10 cellular contexts compared by ENCODE assay signal in genomic region chr14:68951800-68952540, GRCh38. TPM values are rescaled to one million over a fixed set of nuclear protein-coding genes. Genes with fewer than 3 reads are reported as not detected.
DNase-seq lines count a peak whose midpoint lies in the region; ATAC-seq lines count a peak whose summit lies in the region.
"Had no signal": no experiment of that assay in that cellular context is flagged by ENCODE, and none has a peak within 500 bp of the region (broad histone marks: within the 10 kb centered on the region; RNA-seq: fewer than 3 reads in every experiment).

No MANE protein-coding gene starts in this region.

- no peaks in the 10 kb centered on the region for H3K9me3 Mint-ChIP-seq in activated naive CD4-positive, alpha-beta T cell treated with anti-CD3 and anti-CD28 coated beads, Interleukin-2, amount 50 U/mL, for 72 hours
- no peaks in the 10 kb centered on the region for H3K9me3 Mint-ChIP-seq in activated naive CD4-positive, alpha-beta T cell treated with anti-CD3 and anti-CD28 coated beads, Interleukin-2, amount 10 ng/mL, durations not matched to agents 7 days and 5 days
- no peaks in the 10 kb centered on the region for H3K9me3 Mint-ChIP-seq in naive thymus-derived CD8-positive, alpha-beta T cell
- H3K9me3 Mint-ChIP-seq in activated CD4-positive, alpha-beta T cell treated with anti-CD3 and anti-CD28 coated beads, Interleukin-2, amount 10 ng/mL, durations not matched to agents 24 days and 14 days, result no peaks in the 10 kb centered on the region

- H3K4me1 ChIP-seq in esophagus (ENCODE audit: control insufficient read depth in 2 of 2, insufficient read depth in 2 of 2, low read length in 1 of 2) (peaks cover 7 to 34% of the 10 kb centered on the region in 2 donors), aorta (ENCODE audit: control insufficient read depth in 1 of 2, insufficient read depth in 2 of 2, low read length in 2 of 2) (peaks cover 4 to 8% of the 10 kb centered on the region in 2 donors)

- CTCF ChIA-PET in activated naive CD4-positive, alpha-beta T cell treated with anti-CD3 and anti-CD28 coated beads, Interleukin-2, amount 10 ng/mL, durations not matched to agents 7 days and 5 days (lab: Charles Lee), result interaction anchor here (1.0 kb wide), 1 partner anchor 41 kb away, joined by 3 read pairs; no protein-coding TSS in a partner anchor

- no peak for ATAC-seq in activated naive CD4-positive, alpha-beta T cell treated with anti-CD3 and anti-CD28 coated beads, Interleukin-2, amount 50 U/mL, for 72 hours
- ATAC-seq in naive thymus-derived CD8-positive, alpha-beta T cell, result no peak
- ATAC-seq in aorta (ENCODE audit: low FRiP score) (peak; percentile 6), HG02610 (IDR thresholded peaks at IDR 0.05; ENCODE audit: unreplicated experiment) (no peak)

- H3K4me3 ChIP-seq in esophagus (ENCODE audit: low read depth in 1 of 2, low read length in 2 of 2) (no peak overlapping the region), aorta (ENCODE audit: low read length in 2 of 2) (no peak overlapping the region)

- H3K36me3 ChIP-seq in esophagus (ENCODE audit: control insufficient read depth in 2 of 2, insufficient read depth in 2 of 2, low read length in 1 of 2), result no peaks in the 10 kb centered on the region
- no peaks in the 10 kb centered on the region for H3K36me3 ChIP-seq in aorta (ENCODE audit: control insufficient read depth in 1 of 2, insufficient read depth in 2 of 2, low read length in 1 of 2)

- POLR2A ChIA-PET in naive thymus-derived CD8-positive, alpha-beta T cell (lab: Charles Lee), result interaction anchor here (0.6 to 27.2 kb wide), 4 partner anchors 11 to 1124 kb away, joined by 3 to 469 read pairs (median 224); partner anchors contain the start of gene ACTN1

- peaks cover 0 to 10% of the 10 kb centered on the region in 2 donors for H3K36me3 Mint-ChIP-seq in activated naive CD4-positive, alpha-beta T cell treated with anti-CD3 and anti-CD28 coated beads, Interleukin-2, amount 50 U/mL, for 72 hours
- peaks cover 9% of the 10 kb centered on the region for H3K36me3 Mint-ChIP-seq in activated naive CD4-positive, alpha-beta T cell treated with anti-CD3 and anti-CD28 coated beads, Interleukin-2, amount 10 ng/mL, durations not matched to agents 7 days and 5 days
- peaks cover 0 to 27% (median 0%) of the 10 kb centered on the region in 3 donors for H3K36me3 Mint-ChIP-seq in naive thymus-derived CD8-positive, alpha-beta T cell
- H3K36me3 Mint-ChIP-seq in activated CD4-positive, alpha-beta T cell treated with anti-CD3 and anti-CD28 coated beads, Interleukin-2, amount 10 ng/mL, durations not matched to agents 24 days and 14 days (ENCODE audit: low read depth), result peaks cover 4% of the 10 kb centered on the region

- no peak for DNase-seq in activated naive CD4-positive, alpha-beta T cell treated with anti-CD3 and anti-CD28 coated beads, Interleukin-2, amount 50 U/mL, for 72 hours (ENCODE audit: low spot score in 2 of 2)
- DNase-seq in activated naive CD4-positive, alpha-beta T cell treated with anti-CD3 and anti-CD28 coated beads, Interleukin-2, amount 10 ng/mL, durations not matched to agents 7 days and 5 days, result no peak
- no peak for DNase-seq in naive thymus-derived CD8-positive, alpha-beta T cell
- DNase-seq in aorta (peak in 1 of 2 donors; percentile 76), head of caudate nucleus (no peak)
- DNase-seq in activated CD4-positive, alpha-beta T cell treated with anti-CD3 and anti-CD28 coated beads, Interleukin-2, amount 10 ng/mL, durations not matched to agents 24 days and 14 days, result no peak
- DNase-seq: activated T-cell treated with anti-CD3 and anti-CD28 coated beads for 4 hours, NCI-H2029 treated with DMSO at 0.1 percent for 48 hours had no signal

- 42 to 45% methylated on average over 14 of the region's 14 CpGs for WGBS in esophagus, 2 donors
- 13 to 16% methylated on average over 14 of the region's 14 CpGs for WGBS in aorta, 2 donors

- H3K9me3 ChIP-seq in esophagus (ENCODE audit: control insufficient read depth in 2 of 2, insufficient read depth in 1 of 2, low read depth in 1 of 2, low read length in 1 of 2) (no peaks in the 10 kb centered on the region), aorta (ENCODE audit: control insufficient read depth, low read length) (no peaks in the 10 kb centered on the region)

- H3K27me3 ChIP-seq in esophagus (ENCODE audit: control insufficient read depth in 1 of 2, insufficient read depth in 2 of 2, low read length in 2 of 2), result no peaks in the 10 kb centered on the region
- no peaks in the 10 kb centered on the region for H3K27me3 ChIP-seq in aorta (ENCODE audit: control insufficient read depth in 1 of 2, insufficient read depth in 2 of 2, low read length in 1 of 2)

- H3K27ac Mint-ChIP-seq in activated naive CD4-positive, alpha-beta T cell treated with anti-CD3 and anti-CD28 coated beads, Interleukin-2, amount 50 U/mL, for 72 hours, result peak overlapping the region; percentile 59 to 87
- H3K27ac Mint-ChIP-seq in activated naive CD4-positive, alpha-beta T cell treated with anti-CD3 and anti-CD28 coated beads, Interleukin-2, amount 10 ng/mL, durations not matched to agents 7 days and 5 days, result no peak overlapping the region
- peak overlapping the region; percentile 92 to 100 (median 96) for H3K27ac Mint-ChIP-seq in naive thymus-derived CD8-positive, alpha-beta T cell
- H3K27ac Mint-ChIP-seq in activated CD4-positive, alpha-beta T cell treated with anti-CD3 and anti-CD28 coated beads, Interleukin-2, amount 10 ng/mL, durations not matched to agents 24 days and 14 days, result no peak overlapping the region

- intact Hi-C loops in aorta (cut with DNase I), result no loop called here
- intact Hi-C loops in activated CD4-positive, alpha-beta T cell treated with anti-CD3 and anti-CD28 coated beads, Interleukin-2, amount 10 ng/mL, durations not matched to agents 24 days and 14 days (cut with micrococcal nuclease), result no loop called here
- intact Hi-C loops in head of caudate nucleus (cut with DNase I), result no loop called here

- no peaks in the 10 kb centered on the region for H3K27me3 Mint-ChIP-seq in activated naive CD4-positive, alpha-beta T cell treated with anti-CD3 and anti-CD28 coated beads, Interleukin-2, amount 10 ng/mL, durations not matched to agents 7 days and 5 days
- H3K27me3 Mint-ChIP-seq in naive thymus-derived CD8-positive, alpha-beta T cell, result no peaks in the 10 kb centered on the region
- H3K27me3 Mint-ChIP-seq in activated CD4-positive, alpha-beta T cell treated with anti-CD3 and anti-CD28 coated beads, Interleukin-2, amount 10 ng/mL, durations not matched to agents 24 days and 14 days, result no peaks in the 10 kb centered on the region

- H3K4me3 Mint-ChIP-seq in activated naive CD4-positive, alpha-beta T cell treated with anti-CD3 and anti-CD28 coated beads, Interleukin-2, amount 10 ng/mL, durations not matched to agents 7 days and 5 days, result no peak overlapping the region
- H3K4me3 Mint-ChIP-seq in naive thymus-derived CD8-positive, alpha-beta T cell, result peak overlapping the region; percentile 63 to 90 (median 86)
- H3K4me3 Mint-ChIP-seq in activated CD4-positive, alpha-beta T cell treated with anti-CD3 and anti-CD28 coated beads, Interleukin-2, amount 10 ng/mL, durations not matched to agents 24 days and 14 days, result no peak overlapping the region

- H3K27ac ChIP-seq in esophagus (ENCODE audit: low read depth in 2 of 2, low read length in 1 of 2) (peak overlapping the region; percentile 76 to 97), aorta (ENCODE audit: low read depth in 1 of 2, low read length in 2 of 2) (peak overlapping the region; percentile 37 to 98)

- peaks cover 58% of the 10 kb centered on the region for H3K4me1 Mint-ChIP-seq in activated naive CD4-positive, alpha-beta T cell treated with anti-CD3 and anti-CD28 coated beads, Interleukin-2, amount 10 ng/mL, durations not matched to agents 7 days and 5 days
- peaks cover 59 to 94% (median 93%) of the 10 kb centered on the region in 4 donors for H3K4me1 Mint-ChIP-seq in naive thymus-derived CD8-positive, alpha-beta T cell
- H3K4me1 Mint-ChIP-seq in activated CD4-positive, alpha-beta T cell treated with anti-CD3 and anti-CD28 coated beads, Interleukin-2, amount 10 ng/mL, durations not matched to agents 24 days and 14 days, result peaks cover 25% of the 10 kb centered on the region

RNA-seq across cellular contexts. Expression of gene ACTN1, which starts 27.1 kb away (rescaled TPM):
- total RNA-seq in activated naive CD4-positive, alpha-beta T cell treated with anti-CD3 and anti-CD28 coated beads, Interleukin-2, amount 50 U/mL, for 72 hours, result 100 to 1,000 TPM; 106 to 120 TPM
- 10 to 100 TPM; 37.4 to 98.2 TPM for polyA plus RNA-seq in esophagus
- total RNA-seq in naive thymus-derived CD8-positive, alpha-beta T cell, result 100 to 1,000 TPM; 333 to 341 TPM
- polyA plus RNA-seq in naive thymus-derived CD8-positive, alpha-beta T cell, result 100 to 1,000 TPM; 144 to 436 (median 267) TPM
- 1,000 to 10,000 TPM in 1 of 2 donors, 100 to 1,000 TPM in 1; 883 to 1,590 TPM for total RNA-seq in aorta
- polyA plus RNA-seq in aorta, result 100 to 1,000 TPM in 1 of 2 donors, 10 to 100 TPM in 1; 82.0 to 378 TPM
- 44.9 and 52.6 TPM in 2 replicates for total RNA-seq in activated CD4-positive, alpha-beta T cell treated with anti-CD3 and anti-CD28 coated beads, Interleukin-2, amount 10 ng/mL, durations not matched to agents 24 days and 14 days

Comparison
In these comparisons a context has a peak if more than half of its experiments do, and no peak if none do; other contexts are left out.
1. H3K27ac Mint-ChIP-seq: peak in activated naive CD4-positive, alpha-beta T cell treated with anti-CD3 and anti-CD28 coated beads, Interleukin-2, amount 50 U/mL, for 72 hours (2 of 2) and naive thymus-derived CD8-positive, alpha-beta T cell (10 of 10); none in activated naive CD4-positive, alpha-beta T cell treated with anti-CD3 and anti-CD28 coated beads, Interleukin-2, amount 10 ng/mL, durations not matched to agents 7 days and 5 days (single experiment) and activated CD4-positive, alpha-beta T cell treated with anti-CD3 and anti-CD28 coated beads, Interleukin-2, amount 10 ng/mL, durations not matched to agents 24 days and 14 days (single experiment).
2. H3K4me3 Mint-ChIP-seq: peak in naive thymus-derived CD8-positive, alpha-beta T cell (10 of 10); none in activated naive CD4-positive, alpha-beta T cell treated with anti-CD3 and anti-CD28 coated beads, Interleukin-2, amount 10 ng/mL, durations not matched to agents 7 days and 5 days (single experiment) and activated CD4-positive, alpha-beta T cell treated with anti-CD3 and anti-CD28 coated beads, Interleukin-2, amount 10 ng/mL, durations not matched to agents 24 days and 14 days (single experiment).